In the genomic region with DNA sequence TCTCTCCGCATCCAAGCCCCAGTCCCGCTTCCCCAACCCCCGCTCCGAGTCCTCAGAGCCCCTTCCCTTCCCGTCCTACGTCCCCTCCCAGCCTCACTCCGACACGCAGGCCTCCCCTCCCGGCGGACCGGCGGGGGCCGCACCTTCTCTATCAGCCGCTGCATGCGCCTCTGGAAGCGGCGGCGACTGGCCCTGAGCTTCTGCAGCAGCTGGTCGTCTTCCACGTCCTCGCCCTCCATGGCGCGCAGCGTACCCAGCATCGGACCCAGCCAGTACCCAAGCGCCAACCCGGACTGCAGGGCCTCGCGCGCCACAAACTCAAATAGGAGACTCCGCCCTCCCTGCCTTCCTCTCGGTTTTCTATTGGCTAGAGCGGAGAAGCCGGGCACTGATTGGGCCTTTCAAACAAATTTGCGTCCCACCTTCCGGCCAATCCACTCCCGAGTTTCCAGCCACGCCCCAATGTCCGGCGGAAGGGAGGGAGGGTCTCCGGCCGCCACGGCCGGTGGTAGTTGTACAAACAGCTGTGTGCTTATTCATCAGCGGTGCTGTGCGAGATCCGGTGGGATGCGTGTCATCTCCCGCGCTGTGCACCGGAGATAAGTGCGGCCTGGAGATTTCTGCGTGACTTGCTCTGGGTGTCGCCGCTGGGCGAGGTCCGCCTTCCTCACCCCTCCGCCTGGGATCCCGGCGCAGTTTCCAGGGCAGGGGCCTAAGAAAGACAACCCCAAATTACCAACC, we compare ENCODE assay signal across 8 cellular contexts. TPM values are rescaled to one million over a fixed set of nuclear protein-coding genes. Genes with fewer than 3 reads are reported as not detected.
DNase-seq lines count a peak whose midpoint lies in the region; ATAC-seq, FAIRE-seq and TF ChIP-seq lines count a peak whose summit lies in the region.

A gene with protein sequence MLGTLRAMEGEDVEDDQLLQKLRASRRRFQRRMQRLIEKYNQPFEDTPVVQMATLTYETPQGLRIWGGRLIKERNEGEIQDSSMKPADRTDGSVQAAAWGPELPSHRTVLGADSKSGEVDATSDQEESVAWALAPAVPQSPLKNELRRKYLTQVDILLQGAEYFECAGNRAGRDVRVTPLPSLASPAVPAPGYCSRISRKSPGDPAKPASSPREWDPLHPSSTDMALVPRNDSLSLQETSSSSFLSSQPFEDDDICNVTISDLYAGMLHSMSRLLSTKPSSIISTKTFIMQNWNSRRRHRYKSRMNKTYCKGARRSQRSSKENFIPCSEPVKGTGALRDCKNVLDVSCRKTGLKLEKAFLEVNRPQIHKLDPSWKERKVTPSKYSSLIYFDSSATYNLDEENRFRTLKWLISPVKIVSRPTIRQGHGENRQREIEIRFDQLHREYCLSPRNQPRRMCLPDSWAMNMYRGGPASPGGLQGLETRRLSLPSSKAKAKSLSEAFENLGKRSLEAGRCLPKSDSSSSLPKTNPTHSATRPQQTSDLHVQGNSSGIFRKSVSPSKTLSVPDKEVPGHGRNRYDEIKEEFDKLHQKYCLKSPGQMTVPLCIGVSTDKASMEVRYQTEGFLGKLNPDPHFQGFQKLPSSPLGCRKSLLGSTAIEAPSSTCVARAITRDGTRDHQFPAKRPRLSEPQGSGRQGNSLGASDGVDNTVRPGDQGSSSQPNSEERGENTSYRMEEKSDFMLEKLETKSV (minus strand): TSS at position 295 of the 741 bp plus-strand sequence. CDS start 35 bp downstream, at position 260.

- DNase-seq in GM12892 (ENCODE audit: insufficient read length) (peak; percentile 95), NCI-H1436 (lab: John Stamatoyannopoulos, UW) (peak; percentile 94), SW480 (ENCODE audit: low spot score) (peak; percentile 94), cardiac septum (ENCODE audit: low spot score) (peak; percentile 97), posterior cingulate gyrus (peak; percentile 85 to 99 (median 94)), upper lobe of right lung (peak; percentile 93)
- DNase-seq in activated naive CD8-positive, alpha-beta T cell treated with anti-CD3 and anti-CD28 coated beads, Interleukin-2, amount 50 U/mL, for 16 hours (ENCODE audit: low read depth, low spot score), result peak; percentile 72

- H3K4me1 ChIP-seq in upper lobe of right lung, result peaks cover 3% of the 10 kb centered on the region

- H3K27me3 ChIP-seq in upper lobe of right lung, result no peaks in the 10 kb centered on the region

- intact Hi-C loops in cardiac septum (cut with DNase I), result no loop called here
- intact Hi-C loops in posterior cingulate gyrus (cut with DNase I), result loop anchor here (10.0 kb wide), 1 partner anchor 1260 kb away; no protein-coding TSS in a partner anchor
- intact Hi-C loops in upper lobe of right lung (cut with DNase I), result no loop called here

- H3K4me3 ChIP-seq in upper lobe of right lung, result peak within 1 kb of the TSS; percentile 67

- H3K27ac ChIP-seq in upper lobe of right lung, result peak within 1 kb of the TSS; percentile 67

- peak; percentile 91 for FAIRE-seq in GM12892 (lab: Jason Lieb, UNC)

- no peak for TF ChIP-seq CTCF in upper lobe of right lung (IDR thresholded peaks at IDR 0.05)

- H3K36me3 ChIP-seq in upper lobe of right lung, result no peaks in the 10 kb centered on the region

- ATAC-seq in HG02840 (IDR thresholded peaks at IDR 0.05; ENCODE audit: low FRiP score, unreplicated experiment) (peak; percentile 93), upper lobe of right lung (peak; percentile 99)

- peak; percentile 83 for TF ChIP-seq POLR2A in GM12892 (IDR thresholded peaks at IDR 0.05; ENCODE audit: low read depth, low read length)

- H3K9me3 ChIP-seq in upper lobe of right lung, result no peaks in the 10 kb centered on the region

RNA-seq across cellular contexts. Expression of the gene that starts here (rescaled TPM):
- polyA plus RNA-seq in GM12892 (2012; ENCODE audit: missing spikeins), result 16.5 TPM
- total RNA-seq in cardiac septum, result not detected
- total RNA-seq in upper lobe of right lung, result 1.2 TPM

Comparison
In these comparisons a context has a peak if more than half of its experiments do, and no peak if none do; other contexts are left out.
1. Peak in every context shown above with its lines: DNase-seq, ATAC-seq, H3K4me3 ChIP-seq and H3K27ac ChIP-seq.
2. Peak in DNase-seq in cardiac septum; RNA of the gene not detected or under 1 TPM.